ENCODE assay signal across 7 cellular contexts in genomic region chr19:13162749-13163608, GRCh38. TPM values are rescaled to one million over a fixed set of nuclear protein-coding genes. Genes with fewer than 3 reads are reported as not detected.
DNase-seq lines count a peak whose midpoint lies in the region; ATAC-seq and TF ChIP-seq lines count a peak whose summit lies in the region.

No MANE protein-coding gene starts in this region.

- H3K79me2 ChIP-seq in PC-3 (ENCODE audit: low read length), result peaks cover 18% of the 10 kb centered on the region

- H2BK15ac ChIP-seq in IMR-90 (ENCODE audit: low read depth, low read length), result peak overlapping the region; percentile 98; the same call in 2 of the 3 replicates

- H4K20me1 ChIP-seq in IMR-90 (ENCODE audit: insufficient read depth, low read length) (no peaks in the 10 kb centered on the region), PC-3 (ENCODE audit: low read length) (no peaks in the 10 kb centered on the region)

- CTCF ChIA-PET in IMR-90 (lab: Yijun Ruan, JAX), result no interaction called here
- CTCF ChIA-PET in PC-3 (lab: Charles Lee), result interaction anchor here (0.5 to 0.8 kb wide), 2 partner anchors 13 to 82 kb away, joined by 3 to 6 read pairs; partner anchors contain the start of genes IER2 and STX10

- H2BK120ac ChIP-seq in IMR-90 (ENCODE audit: low read depth, low read length), result peak overlapping the region; percentile 99

- peak overlapping the region; percentile 93 for H4K91ac ChIP-seq in IMR-90 (ENCODE audit: insufficient read depth, low read depth, low read length)

- H3K14ac ChIP-seq in IMR-90 (replicated peaks; ENCODE audit: low read depth, low read length), result peak overlapping the region; percentile 94

- H3K18ac ChIP-seq in IMR-90 (ENCODE audit: low read depth, low read length), result peak overlapping the region; percentile 87

- intact Hi-C loops in IMR-90 (cut with micrococcal nuclease), result loop anchor here (1.0 to 5.0 kb wide), 2 partner anchors 8 to 44 kb away; no protein-coding TSS in a partner anchor
- intact Hi-C loops in PC-3 (cut with micrococcal nuclease), result loop anchor here (1.0 to 10.0 kb wide), 4 partner anchors 8 to 672 kb away; no protein-coding TSS in a partner anchor

- H4K5ac ChIP-seq in IMR-90 (ENCODE audit: low read depth, low read length), result peak overlapping the region; percentile 94

- DNase-seq in IMR-90, result peak; percentile 97
- DNase-seq in PC-3, result peak; percentile 100
- peak; percentile 88 for DNase-seq in activated T-cell treated with anti-CD3 and anti-CD28 coated beads, Interleukin-2, amount 50 U/mL, for 1 hour
- DNase-seq in erythroblast (lab: John Stamatoyannopoulos, UW), result peak; percentile 97
- peak; percentile 95 for DNase-seq in stimulated activated CD8-positive, alpha-beta memory T cell treated with anti-CD3 and anti-CD28 coated beads, Interleukin-4, amount 100 ng/mL, for 48 hours

- BruUV-seq in IMR-90 (replicated peaks; lab: Mats Ljungman, UMichigan) (no TSS peak), PC-3 (replicated peaks; lab: Mats Ljungman, UMichigan) (TSS peak; percentile 54)

- H3K4me3 ChIP-seq in IMR-90 (ENCODE audit: insufficient read depth, low read depth, low read length) (peak overlapping the region; percentile 13; the same call in 1 of the 2 replicates), PC-3 (ENCODE audit: low read length) (peak overlapping the region; percentile 67), mucosa of stomach (ENCODE audit: low read length) (peak overlapping the region; percentile 38)

- peaks cover 11% of the 10 kb centered on the region for H3F3A ChIP-seq in PC-3 (ENCODE audit: low read length, unreplicated experiment)

- TF ChIP-seq CTCF in IMR-90 (conservative IDR thresholded peaks at IDR 0.05; ENCODE audit: low read depth, low read length) (no peak), PC-3 (conservative IDR thresholded peaks at IDR 0.05; ENCODE audit: low read depth, low read length) (no peak)

- H3K79me1 ChIP-seq in IMR-90 (ENCODE audit: low read depth in 1 of 2, low read length in 2 of 2), result peaks cover 0 to 33% of the 10 kb centered on the region in 2 experiments; a peak in 2 of 4 replicates

- H3K36me3 ChIP-seq in IMR-90 (ENCODE audit: control insufficient read depth, insufficient read depth, low read length) (no peaks in the 10 kb centered on the region), PC-3 (ENCODE audit: low read depth, low read length) (no peaks in the 10 kb centered on the region), mucosa of stomach (ENCODE audit: control insufficient read depth, insufficient read depth, low read length) (no peaks in the 10 kb centered on the region)

- in situ Hi-C loops in IMR-90 (cut with MboI; ENCODE audit: low sequenced_read_pairs), result no loop called here

- peak overlapping the region; percentile 98 for H2AK5ac ChIP-seq in IMR-90 (ENCODE audit: low read depth, low read length)

- H3K9me3 ChIP-seq in IMR-90 (ENCODE audit: control insufficient read depth, insufficient read depth, low read length) (no peaks in the 10 kb centered on the region), PC-3 (ENCODE audit: low read length) (no peaks in the 10 kb centered on the region), mucosa of stomach (ENCODE audit: control insufficient read depth, low read length) (no peaks in the 10 kb centered on the region)

- H3K4me2 ChIP-seq in IMR-90 (ENCODE audit: low read depth, low read length), result peak overlapping the region; percentile 80
- H3K4me2 ChIP-seq in PC-3 (ENCODE audit: low read length), result peak overlapping the region; percentile 82

- peak overlapping the region; percentile 99 for H2AK9ac ChIP-seq in IMR-90 (replicated peaks; ENCODE audit: low read depth, low read length, poor library complexity)

- 2% methylated on average over 24 of the region's 57 CpGs; no CpG with 5 or more reads in 1 of the 2 experiments for WGBS in IMR-90 (ENCODE audit: extremely low coverage in 2 of 2, insufficient read length in 1 of 2), 2 experiments

- peak; percentile 45 for ATAC-seq in GM18517 (IDR thresholded peaks at IDR 0.05; ENCODE audit: unreplicated experiment)
- ATAC-seq in IMR-90 (ENCODE audit: low read depth), result peak; percentile 76
- ATAC-seq in PC-3, result peak; percentile 50

- no peaks in the 10 kb centered on the region for H3K9me2 ChIP-seq in PC-3 (replicated peaks; ENCODE audit: low read length)

- H3K9me1 ChIP-seq in IMR-90 (ENCODE audit: insufficient read depth, low read length), result peaks cover 3% of the 10 kb centered on the region; the same call in 1 of the 2 replicates

- peak overlapping the region; percentile 99 for H3K4ac ChIP-seq in IMR-90 (ENCODE audit: low read depth, low read length)

- H4K8ac ChIP-seq in IMR-90 (ENCODE audit: low read depth in 2 of 2, low read length in 2 of 2), result peak overlapping the region; percentile 94 to 96

- TF ChIP-seq POLR2A in IMR-90 (IDR thresholded peaks at IDR 0.05; ENCODE audit: low read depth, low read length) (peak; percentile 21; the same call in 1 of the 2 replicates), erythroblast (IDR thresholded peaks at IDR 0.05; ENCODE audit: low read length) (peak; percentile 69)

- peak overlapping the region; percentile 94 for H3K23ac ChIP-seq in IMR-90 (ENCODE audit: low read depth, low read length)

- H3K27me3 ChIP-seq in IMR-90 (ENCODE audit: control insufficient read depth, insufficient read depth, low read length) (no peaks in the 10 kb centered on the region), PC-3 (ENCODE audit: low read length) (no peaks in the 10 kb centered on the region), mucosa of stomach (ENCODE audit: control insufficient read depth, insufficient read depth, low read length) (no peaks in the 10 kb centered on the region)

- peak overlapping the region; percentile 71 for H3K9ac ChIP-seq in IMR-90 (ENCODE audit: low read depth, low read length)
- peak overlapping the region; percentile 95 for H3K9ac ChIP-seq in PC-3 (ENCODE audit: low read length)
- H3K9ac ChIP-seq in mucosa of stomach (ENCODE audit: low read length), result peak overlapping the region; percentile 67

- H2AFZ ChIP-seq in IMR-90 (replicated peaks; ENCODE audit: low read length, poor library complexity) (peak overlapping the region; percentile 96), PC-3 (ENCODE audit: low read length) (peak overlapping the region; percentile 41; the same call in 1 of the 2 replicates)

- H2BK5ac ChIP-seq in IMR-90 (ENCODE audit: low read depth, low read length, poor library complexity, severe bottlenecking), result peak overlapping the region; percentile 96

- POLR2A ChIA-PET in IMR-90 (lab: Charles Lee; ENCODE audit: unreplicated experiment), result interaction anchor here (1.1 to 1.4 kb wide), 2 partner anchors 9 to 11 kb away, joined by 3 to 4 read pairs; no protein-coding TSS in a partner anchor
- POLR2A ChIA-PET in PC-3 (lab: Charles Lee; ENCODE audit: unreplicated experiment), result interaction anchor here (0.5 to 0.6 kb wide), 2 partner anchors 558 to 699 kb away, joined by 4 to 5 read pairs; no protein-coding TSS in a partner anchor

- dilution Hi-C loops in IMR-90 (cut with HindIII; ENCODE audit: low sequenced_read_pairs, unreplicated experiment), result no loop called here

- H3K27ac ChIP-seq in IMR-90 (ENCODE audit: insufficient read depth, low read length), result peak overlapping the region; percentile 98
- peak overlapping the region; percentile 97 for H3K27ac ChIP-seq in PC-3 (ENCODE audit: low read length)

- peak overlapping the region; percentile 96 for H3K56ac ChIP-seq in IMR-90 (ENCODE audit: extremely low read depth, insufficient read depth, low read length)

- H2BK20ac ChIP-seq in IMR-90 (ENCODE audit: low read depth, low read length), result peak overlapping the region; percentile 97

- TF ChIP-seq RAD21 in IMR-90 (IDR thresholded peaks at IDR 0.05; ENCODE audit: low read length), result 0 out of 2 replicates have a peak, but pooled peaks have one; percentile 16

- peaks cover 28% of the 10 kb centered on the region for H3K4me1 ChIP-seq in IMR-90 (ENCODE audit: control insufficient read depth, insufficient read depth, low read length)
- peaks cover 65% of the 10 kb centered on the region for H3K4me1 ChIP-seq in PC-3 (ENCODE audit: insufficient read depth, low read length)
- H3K4me1 ChIP-seq in mucosa of stomach (ENCODE audit: control insufficient read depth, insufficient read depth, low read length), result peaks cover 59% of the 10 kb centered on the region

TF ChIP-seq in IMR-90, 13 proteins besides CTCF, POLR2A, EP300 and RAD21:
- TF ChIP-seq MAFK (IDR thresholded peaks at IDR 0.05; ENCODE audit: low read depth, low read length), result no peak
- no peak for TF ChIP-seq CEBPB (IDR thresholded peaks at IDR 0.05; ENCODE audit: low read depth, low read length)
- TF ChIP-seq, protein P1, sequence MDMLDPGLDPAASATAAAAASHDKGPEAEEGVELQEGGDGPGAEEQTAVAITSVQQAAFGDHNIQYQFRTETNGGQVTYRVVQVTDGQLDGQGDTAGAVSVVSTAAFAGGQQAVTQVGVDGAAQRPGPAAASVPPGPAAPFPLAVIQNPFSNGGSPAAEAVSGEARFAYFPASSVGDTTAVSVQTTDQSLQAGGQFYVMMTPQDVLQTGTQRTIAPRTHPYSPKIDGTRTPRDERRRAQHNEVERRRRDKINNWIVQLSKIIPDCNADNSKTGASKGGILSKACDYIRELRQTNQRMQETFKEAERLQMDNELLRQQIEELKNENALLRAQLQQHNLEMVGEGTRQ (IDR thresholded peaks at IDR 0.05; ENCODE audit: low read depth, low read length), result peak; percentile 47
- TF ChIP-seq MAZ (IDR thresholded peaks at IDR 0.05; ENCODE audit: borderline replicate concordance, low read depth, low read length), result peak; percentile 61; the same call in 1 of the 2 replicates

RNA-seq across cellular contexts. Expression of gene IER2, which starts 12.8 kb away (rescaled TPM):
- total RNA-seq in IMR-90 (2012; rRNA removed) (7.7 and 17.5 TPM in 2 replicates), PC-3 (2014; rRNA removed) (155 and 191 TPM in 2 replicates)
- polyA plus RNA-seq in IMR-90 (2012; rRNA removed), result 99.4 and 102 TPM in 2 replicates
- polyA plus RNA-seq in IMR-90 (2012; cell fraction: cytosol; rRNA removed), result 235 and 278 TPM in 2 replicates
- 283 and 529 TPM in 2 replicates for polyA plus RNA-seq in IMR-90 (2012; cell fraction: nucleus; rRNA removed; ENCODE audit: low replicate concordance)

RNA-seq across cellular contexts. Expression of gene STX10, which starts 12.8 kb away (rescaled TPM):
- 64.9 and 76.7 TPM in 2 replicates for total RNA-seq in IMR-90 (2012; rRNA removed)
- polyA plus RNA-seq in IMR-90 (2012; rRNA removed), result 77.9 and 82.0 TPM in 2 replicates
- polyA plus RNA-seq in IMR-90 (2012; cell fraction: cytosol; rRNA removed), result 83.2 and 104 TPM in 2 replicates
- 242 and 318 TPM in 2 replicates for polyA plus RNA-seq in IMR-90 (2012; cell fraction: nucleus; rRNA removed; ENCODE audit: low replicate concordance)
- total RNA-seq in PC-3 (2014; rRNA removed), result 179 and 243 TPM in 2 replicates

RNA-seq across cellular contexts. Expression of gene NACC1, which starts 44.9 kb away (rescaled TPM):
- total RNA-seq in IMR-90 (2012; rRNA removed) (42.5 and 56.7 TPM in 2 replicates), PC-3 (2014; rRNA removed) (266 and 337 TPM in 2 replicates)
- 181 and 243 TPM in 2 replicates for polyA plus RNA-seq in IMR-90 (2012; rRNA removed)
- 122 and 198 TPM in 2 replicates for polyA plus RNA-seq in IMR-90 (2012; cell fraction: cytosol; rRNA removed)
- polyA plus RNA-seq in IMR-90 (2012; cell fraction: nucleus; rRNA removed; ENCODE audit: low replicate concordance), result 98.8 and 265 TPM in 2 replicates

RNA-seq across cellular contexts. Expression of gene TRMT1, which starts 46.4 kb away (rescaled TPM):
- total RNA-seq in IMR-90 (2012; rRNA removed), result 23.3 and 28.3 TPM in 2 replicates
- 56.0 and 62.1 TPM in 2 replicates for polyA plus RNA-seq in IMR-90 (2012; rRNA removed)
- 30.8 and 37.2 TPM in 2 replicates for polyA plus RNA-seq in IMR-90 (2012; cell fraction: cytosol; rRNA removed)
- 280 and 687 TPM in 2 replicates for polyA plus RNA-seq in IMR-90 (2012; cell fraction: nucleus; rRNA removed; ENCODE audit: low replicate concordance)
- 91.8 and 117 TPM in 2 replicates for total RNA-seq in PC-3 (2014; rRNA removed)

Comparison
In these comparisons a context has a peak if more than half of its experiments do, and no peak if none do; other contexts are left out.
1. Peak in every context shown above with its lines: DNase-seq, ATAC-seq, H3K4me3 ChIP-seq and H3K27ac ChIP-seq.
2. H3K4me3 ChIP-seq: peak in every context shown above with its lines; median percentile 67 in PC-3; 38 in mucosa of stomach; 13 in IMR-90.